8 cellular contexts compared by ENCODE assay signal in genomic region chr18:67217551-67218166, GRCh38.
DNase-seq lines count a peak whose midpoint lies in the region; ATAC-seq and TF ChIP-seq lines count a peak whose summit lies in the region.

No MANE protein-coding gene starts in this region.

- H3K36me3 Mint-ChIP-seq in activated naive CD4-positive, alpha-beta T cell treated with anti-CD3 and anti-CD28 coated beads for 36 hours (ENCODE audit: low read depth) = no peaks in the 10 kb centered on the region

- H3K4me1 Mint-ChIP-seq in activated naive CD4-positive, alpha-beta T cell treated with anti-CD3 and anti-CD28 coated beads for 36 hours (ENCODE audit: low read depth) = peaks cover 2% of the 10 kb centered on the region

- no peaks in the 10 kb centered on the region for H3K4me1 ChIP-seq in psoas muscle

- H3K27me3 ChIP-seq in psoas muscle (ENCODE audit: insufficient read depth in 3 of 3, low read length in 2 of 3) = no peaks in the 10 kb centered on the region

- H3K4me3 Mint-ChIP-seq in activated naive CD4-positive, alpha-beta T cell treated with anti-CD3 and anti-CD28 coated beads for 36 hours = no peak overlapping the region

- CTCF ChIA-PET in activated naive CD4-positive, alpha-beta T cell treated with anti-CD3 and anti-CD28 coated beads for 36 hours (lab: Charles Lee) = interaction anchor here (0.7 to 2.3 kb wide), 2 partner anchors 296 to 1443 kb away, joined by 3 to 10 read pairs; no protein-coding TSS in a partner anchor

- intact Hi-C loops in activated naive CD4-positive, alpha-beta T cell treated with anti-CD3 and anti-CD28 coated beads for 36 hours (cut with micrococcal nuclease) = loop anchor here (1.0 to 10.0 kb wide), 6 partner anchors 296 to 1625 kb away; no protein-coding TSS in a partner anchor
- intact Hi-C loops in psoas muscle (cut with DNase I) = no loop called here

- no peak overlapping the region for H3K4me3 ChIP-seq in Jurkat, Clone E6-1 (ENCODE audit: low read length)
- no peak overlapping the region for H3K4me3 ChIP-seq in psoas muscle

- H3K9me3 Mint-ChIP-seq in activated naive CD4-positive, alpha-beta T cell treated with anti-CD3 and anti-CD28 coated beads for 36 hours = no peaks in the 10 kb centered on the region

- no peaks in the 10 kb centered on the region for H3K9me3 ChIP-seq in psoas muscle

- H3K27me3 Mint-ChIP-seq in activated naive CD4-positive, alpha-beta T cell treated with anti-CD3 and anti-CD28 coated beads for 36 hours (ENCODE audit: low read depth) = no peaks in the 10 kb centered on the region

- no peak overlapping the region for H3K27ac ChIP-seq in psoas muscle

- H3K27ac Mint-ChIP-seq in activated naive CD4-positive, alpha-beta T cell treated with anti-CD3 and anti-CD28 coated beads for 36 hours = no peak overlapping the region

- H3K36me3 ChIP-seq in psoas muscle (ENCODE audit: insufficient read depth in 1 of 2, low read depth in 1 of 2) = no peaks in the 10 kb centered on the region

- TF ChIP-seq CTCF in psoas muscle (IDR thresholded peaks at IDR 0.05) = peak; percentile 85

- DNase-seq in ELF-1 (ENCODE audit: low read depth, low spot score) (peak; percentile 10), SHP77 treated with DMSO at 0.1 percent for 48 hours (lab: John Stamatoyannopoulos, UW) (peak; percentile 19), germinal center (ENCODE audit: low spot score) (peak; percentile 12), psoas muscle (no peak), GOT3 (lab: John Stamatoyannopoulos, UW) (no peak)
- DNase-seq in Jurkat, Clone E6-1 (ENCODE audit: low read depth, low spot score) = peak; percentile 52
- peak; percentile 73 for DNase-seq in activated naive CD4-positive, alpha-beta T cell treated with anti-CD3 and anti-CD28 coated beads for 36 hours

- 3 to 5% (median 4%) methylated on average over 7 of the region's 7 CpGs for WGBS in psoas muscle, 3 donors

- ATAC-seq in GM21529 (IDR thresholded peaks at IDR 0.05; ENCODE audit: unreplicated experiment) = peak; percentile 92
- peak; percentile 54 to 81 (median 67) for ATAC-seq in psoas muscle

Comparison
In these comparisons a context has a peak if more than half of its experiments do, and no peak if none do; other contexts are left out.
1. DNase-seq: peak in ELF-1 (single experiment), Jurkat, Clone E6-1 (single experiment), SHP77 treated with DMSO at 0.1 percent for 48 hours (single experiment), activated naive CD4-positive, alpha-beta T cell treated with anti-CD3 and anti-CD28 coated beads for 36 hours (single experiment) and germinal center (single experiment); none in psoas muscle (0 of 2) and GOT3 (single experiment).